9 cellular contexts compared by ENCODE assay signal in genomic region chr17:76267051-76267576, GRCh38. TPM values are rescaled to one million over a fixed set of nuclear protein-coding genes. Genes with fewer than 3 reads are reported as not detected.
DNase-seq lines count a peak whose midpoint lies in the region; ATAC-seq, FAIRE-seq and TF ChIP-seq lines count a peak whose summit lies in the region.
"Had no signal": no experiment of that assay in that cellular context is flagged by ENCODE, and none has a peak within 500 bp of the region (broad histone marks: within the 10 kb centered on the region; RNA-seq: fewer than 3 reads in every experiment).

No MANE protein-coding gene starts in this region.

- in situ Hi-C loops in brain microvascular endothelial cell (cut with HindIII; ENCODE audit: low pct_ligation_motif_present, low sequenced_read_pairs), result loop anchor here (25.0 kb wide), 1 partner anchor 105 kb away; no protein-coding TSS in a partner anchor

- TF ChIP-seq RAD21 in A549 (conservative IDR thresholded peaks at IDR 0.05 in 1 of 2, IDR thresholded peaks at IDR 0.05 in 1 of 2), result no peak

- no peak for FAIRE-seq in A549 (lab: Jason Lieb, UNC)

- H3K9me3 ChIP-seq in A549, result no peaks in the 10 kb centered on the region
- no peaks in the 10 kb centered on the region for H3K9me3 ChIP-seq in HUES64 (ENCODE audit: insufficient read depth, low read depth, low read length)

- 94% methylated on average over 4 of the region's 4 CpGs for WGBS in A549 (ENCODE audit: missing lambda C conversion rate)
- WGBS in HUES64, result 87% methylated on average over 4 of the region's 4 CpGs

- H3K4me3 ChIP-seq in A549 (no peak overlapping the region), HUES64 (ENCODE audit: low read length) (peak overlapping the region; percentile 78; the same call in 1 of the 2 replicates), brain microvascular endothelial cell (ENCODE audit: low read depth, low read length) (peak overlapping the region; percentile 81)

- peak overlapping the region; percentile 92 for H3K27ac Mint-ChIP-seq in mesothelial cell of epicardium

- H3K27me3 ChIP-seq in HUES64 (ENCODE audit: insufficient read depth, low read length), result no peaks in the 10 kb centered on the region
- no peaks in the 10 kb centered on the region for H3K27me3 ChIP-seq in brain microvascular endothelial cell (replicated peaks)

- H3K27me3 Mint-ChIP-seq in mesothelial cell of epicardium (ENCODE audit: low read depth), result no peaks in the 10 kb centered on the region

- no peak for TF ChIP-seq POLR2A in A549 (IDR thresholded peaks at IDR 0.05; ENCODE audit: low read length)

- DNase-seq in A549 (ENCODE audit: low read depth in 1 of 2, low spot score in 1 of 2), result no peak
- DNase-seq in brain microvascular endothelial cell, result no peak
- DNase-seq in mesothelial cell of epicardium (ENCODE audit: low spot score in 2 of 2, unreplicated experiment in 2 of 2), result no peak
- no peak for DNase-seq in NCI-H146 treated with DMSO at 0.1 percent for 48 hours (lab: John Stamatoyannopoulos, UW; ENCODE audit: unreplicated experiment)
- no peak for DNase-seq in stimulated activated naive CD4-positive, alpha-beta T cell (lab: John Stamatoyannopoulos, UW)
- DNase-seq: NCI-H1694 treated with DMSO at 0.1 percent for 48 hours had no signal

- no peak overlapping the region for H3K9ac ChIP-seq in HUES64 (ENCODE audit: low read depth, low read length)

- H3K36me3 ChIP-seq in HUES64 (ENCODE audit: insufficient read depth, low read length) (no peaks in the 10 kb centered on the region), brain microvascular endothelial cell (replicated peaks) (peaks cover 2% of the 10 kb centered on the region)

- POLR2A ChIA-PET in A549 (lab: Yijun Ruan, JAX), result interaction anchor here (1.1 to 1.6 kb wide), 3 partner anchors 13 to 26 kb away, joined by 4 to 6 read pairs (median 5); partner anchors contain the start of gene RNF157

- TF ChIP-seq CTCF in A549 (IDR thresholded peaks at IDR 0.05) (no peak), brain microvascular endothelial cell (IDR thresholded peaks at IDR 0.05; ENCODE audit: low read depth, low read length, missing control alignments) (no peak), mesothelial cell of epicardium (IDR thresholded peaks at IDR 0.05; ENCODE audit: unreplicated experiment) (no peak)

- peak overlapping the region; percentile 89 to 92; a peak in 3 of 6 replicates for H3K27ac ChIP-seq in A549
- H3K27ac ChIP-seq in HUES64 (ENCODE audit: low read depth, low read length), result no peak overlapping the region; the same call in 1 of the 2 replicates
- no peak overlapping the region for H3K27ac ChIP-seq in brain microvascular endothelial cell

- TF ChIP-seq EP300 in A549 (IDR thresholded peaks at IDR 0.05), result no peak

- peak overlapping the region; percentile 93 for H3K4me2 ChIP-seq in A549

- peak overlapping the region; percentile 79 for H3K4me3 Mint-ChIP-seq in mesothelial cell of epicardium

- no peaks in the 10 kb centered on the region for H3K36me3 Mint-ChIP-seq in mesothelial cell of epicardium

- peaks cover 33% of the 10 kb centered on the region for H3K4me1 Mint-ChIP-seq in mesothelial cell of epicardium

- ATAC-seq in A549 (no peak), GM18873 (IDR thresholded peaks at IDR 0.05; ENCODE audit: low FRiP score, unreplicated experiment) (no peak), GM18858 (IDR thresholded peaks at IDR 0.05; ENCODE audit: unreplicated experiment) (no peak)

- H3K4me1 ChIP-seq in A549, result peaks cover 25% of the 10 kb centered on the region
- H3K4me1 ChIP-seq in HUES64 (ENCODE audit: insufficient read depth, low read length), result peaks cover 34% of the 10 kb centered on the region

- CTCF ChIA-PET in A549 (lab: Yijun Ruan, JAX), result interaction anchor here (0.6 to 19.6 kb wide), 16 partner anchors 8 to 357 kb away, joined by 3 to 755 read pairs (median 4); partner anchors contain the start of gene EXOC7

- H3K9me3 Mint-ChIP-seq in mesothelial cell of epicardium, result no peaks in the 10 kb centered on the region

TF ChIP-seq in A549, 52 proteins besides CTCF, POLR2A, EP300 and RAD21:
- TF ChIP-seq USF2 (IDR thresholded peaks at IDR 0.05), result no peak
- no peak for TF ChIP-seq POLR2AphosphoS2 (conservative IDR thresholded peaks at IDR 0.05; ENCODE audit: low read length)
- TF ChIP-seq HOXB13 (CRISPR knock-in tag; IDR thresholded peaks at IDR 0.05; ENCODE audit: low read depth), result no peak
- no peak for TF ChIP-seq RARB (CRISPR knock-in tag; IDR thresholded peaks at IDR 0.05)
- TF ChIP-seq RCOR1 (IDR thresholded peaks at IDR 0.05; ENCODE audit: low read depth, low read length), result no peak
- no peak for TF ChIP-seq CBX2 (IDR thresholded peaks at IDR 0.05; ENCODE audit: borderline replicate concordance, low read depth)
- no peak for TF ChIP-seq MAFK (IDR thresholded peaks at IDR 0.05; ENCODE audit: partially characterized antibody)

RNA-seq across cellular contexts. Expression of gene UBALD2, which starts 2.0 kb away (rescaled TPM):
- 13.8 and 21.5 TPM in 2 replicates for polyA plus RNA-seq in A549 (2011; rRNA removed)
- polyA plus RNA-seq in A549 (2012; cell fraction: cytosol; rRNA removed), result 25.8 and 37.7 TPM in 2 replicates
- 22.8 and 37.0 TPM in 2 replicates for polyA plus RNA-seq in A549 (2012; cell fraction: nucleus; rRNA removed)
- 11.4 to 12.9 TPM (median 12.8 TPM) in 3 replicates for polyA plus RNA-seq in A549 (2017; fragmentation: RNase III; extraction: RNeasy Plus Mini Kit Qiagen cat#74134 plus additional on column Dnase treatment)
- polyA minus RNA-seq in A549 (2011; rRNA and poly(A)+ RNA removed), result 7.6 and 8.8 TPM in 2 replicates
- polyA plus RNA-seq in HUES64 (2013, experiment 1 of 2), result 15.2 TPM
- polyA plus RNA-seq in HUES64 (2013, experiment 2 of 2), result 22.7 TPM
- total RNA-seq in mesothelial cell of epicardium, result 25.3 to 26.4 TPM (median 25.7 TPM) in 3 replicates

RNA-seq across cellular contexts. Expression of gene RNF157, which starts 26.8 kb away (rescaled TPM):
- polyA plus RNA-seq in A549 (2011; rRNA removed) (7.2 and 8.2 TPM in 2 replicates), A549 (2017; fragmentation: RNase III; extraction: RNeasy Plus Mini Kit Qiagen cat#74134 plus additional on column Dnase treatment) (6.6 to 8.5 TPM (median 8.1 TPM) in 3 replicates)
- polyA plus RNA-seq in A549 (2012; cell fraction: cytosol; rRNA removed), result 5.1 and 6.1 TPM in 2 replicates
- 5.8 and 6.8 TPM in 2 replicates for polyA plus RNA-seq in A549 (2012; cell fraction: nucleus; rRNA removed)
- 8.3 and 16.6 TPM in 2 replicates for polyA minus RNA-seq in A549 (2011; rRNA and poly(A)+ RNA removed)
- polyA plus RNA-seq in HUES64 (2013, experiment 1 of 2), result 5.7 TPM
- polyA plus RNA-seq in HUES64 (2013, experiment 2 of 2), result 11.3 TPM
- 6.8 to 8.0 TPM (median 7.8 TPM) in 3 replicates for total RNA-seq in mesothelial cell of epicardium

RNA-seq across cellular contexts. Expression of gene QRICH2, which starts 41.0 kb away (rescaled TPM):
- polyA plus RNA-seq in A549 (2011; rRNA removed) (0.57 and 0.86 TPM in 2 replicates), A549 (2017; fragmentation: RNase III; extraction: RNeasy Plus Mini Kit Qiagen cat#74134 plus additional on column Dnase treatment) (0.88 to 1.7 TPM (median 1.0 TPM) in 3 replicates)
- polyA plus RNA-seq in A549 (2012; cell fraction: cytosol; rRNA removed), result 1.5 and 2.2 TPM in 2 replicates
- 12.3 and 14.6 TPM in 2 replicates for polyA plus RNA-seq in A549 (2012; cell fraction: nucleus; rRNA removed)
- polyA minus RNA-seq in A549 (2011; rRNA and poly(A)+ RNA removed), result 3.3 and 5.0 TPM in 2 replicates
- polyA plus RNA-seq in HUES64 (2013, experiment 1 of 2), result 1.9 TPM
- polyA plus RNA-seq in HUES64 (2013, experiment 2 of 2), result 1.3 TPM
- 7.2 to 8.6 TPM (median 7.7 TPM) in 3 replicates for total RNA-seq in mesothelial cell of epicardium

Comparison
In these comparisons a context has a peak if more than half of its experiments do, and no peak if none do; other contexts are left out.
1. H3K27ac ChIP-seq: peak in A549 (2 of 2); none in HUES64 (single experiment) and brain microvascular endothelial cell (single experiment).